Comparison of ENCODE assay signal across 8 cellular contexts in genomic region chr12:101280006-101280505, GRCh38.
DNase-seq lines count a peak whose midpoint lies in the region; ATAC-seq and TF ChIP-seq lines count a peak whose summit lies in the region.

TSS of gene UTP20 (plus strand) at chr12:101280105. CDS start at chr12:101280283, 178 bp downstream.

- DNase-seq in DMS53 (lab: John Stamatoyannopoulos, UW) = peak; percentile 97
- no peak for DNase-seq in DMS53 treated with DMSO at 0.1 percent for 48 hours (lab: John Stamatoyannopoulos, UW; ENCODE audit: unreplicated experiment)
- DNase-seq in NCI-H2081 treated with DMSO at 0.1 percent for 48 hours (lab: John Stamatoyannopoulos, UW) = peak; percentile 44
- DNase-seq in T1000 (lab: John Stamatoyannopoulos, UW) = peak; percentile 81
- peak; percentile 91 for DNase-seq in astrocyte of the spinal cord (ENCODE audit: low read depth, low spot score)
- peak; percentile 86 to 90 for DNase-seq in hippocampal formation (lab: John Stamatoyannopoulos, UW)
- peak; percentile 51 for DNase-seq in retinal pigment epithelial cell (ENCODE audit: low read depth)

- ATAC-seq in HG03025 (IDR thresholded peaks at IDR 0.05; ENCODE audit: low FRiP score, unreplicated experiment) = peak; percentile 99

- in situ Hi-C loops in astrocyte of the spinal cord (cut with HindIII; ENCODE audit: low sequenced_read_pairs) = no loop called here

- peak within 1 kb of the TSS; percentile 80 for H3K4me3 ChIP-seq in astrocyte of the spinal cord (ENCODE audit: low read depth, low read length)
- H3K4me3 ChIP-seq in retinal pigment epithelial cell (ENCODE audit: low read length) = peak within 1 kb of the TSS; percentile 97

- TF ChIP-seq CTCF in astrocyte of the spinal cord (IDR thresholded peaks at IDR 0.05; ENCODE audit: low read depth, low read length) = no peak
- no peak for TF ChIP-seq CTCF in retinal pigment epithelial cell (conservative IDR thresholded peaks at IDR 0.05; ENCODE audit: low read depth, low read length)
